11 cellular contexts compared by ENCODE assay signal in the genomic region with DNA sequence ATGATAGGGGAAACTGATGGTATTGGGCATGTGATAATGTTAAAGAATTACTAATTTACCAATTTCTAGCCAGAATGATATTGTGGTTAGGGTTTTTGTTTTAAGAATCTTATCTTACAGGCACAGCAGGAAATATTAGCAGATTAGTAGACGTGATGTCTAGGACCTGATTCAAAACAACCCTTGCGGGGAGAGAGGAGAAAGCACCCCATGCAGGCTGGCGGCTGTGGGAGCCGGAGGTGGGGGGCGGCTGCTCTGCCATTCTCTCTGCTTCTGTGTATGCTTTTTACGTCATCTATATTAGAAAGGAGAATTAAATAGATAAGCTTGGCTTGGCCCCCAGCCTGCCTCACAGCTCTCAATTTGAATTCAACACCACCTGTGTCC. TPM values are rescaled to one million over a fixed set of nuclear protein-coding genes. Genes with fewer than 3 reads are reported as not detected.
DNase-seq lines count a peak whose midpoint lies in the region; ATAC-seq, FAIRE-seq and TF ChIP-seq lines count a peak whose summit lies in the region.
"Had no signal": no experiment of that assay in that cellular context is flagged by ENCODE, and none has a peak within 500 bp of the region (broad histone marks: within the 10 kb centered on the region; RNA-seq: fewer than 3 reads in every experiment).

No MANE protein-coding gene starts in this region.

- no peak overlapping the region for H2BK5ac ChIP-seq in mesendoderm (ENCODE audit: low read length)

- no peak overlapping the region for H2BK15ac ChIP-seq in mesendoderm (replicated peaks; ENCODE audit: low read depth)

- TF ChIP-seq POLR2A in body of pancreas (IDR thresholded peaks at IDR 0.05) = no peak

- H3K36me3 ChIP-seq in A673 (ENCODE audit: insufficient read depth, low read length, poor library complexity, severe bottlenecking) (no peaks in the 10 kb centered on the region), body of pancreas (replicated peaks in 1 of 2; ENCODE audit: insufficient read depth in 1 of 2, low read depth in 2 of 2) (no peaks in the 10 kb centered on the region), mesendoderm (ENCODE audit: control insufficient read depth, insufficient read depth, low read length) (no peaks in the 10 kb centered on the region)

- no peak for FAIRE-seq in HTR-8/SVneo (lab: Jason Lieb, UNC)
- FAIRE-seq: TTC549 had no signal

- intact Hi-C loops in A673 (cut with micrococcal nuclease; ENCODE audit: unreplicated experiment) = no loop called here
- intact Hi-C loops in body of pancreas (cut with DNase I) = no loop called here

- H3K4me1 Mint-ChIP-seq in HFFc6 (ENCODE audit: low read depth) = peaks cover 41% of the 10 kb centered on the region

- H3K36me3 Mint-ChIP-seq in HFFc6 (ENCODE audit: low read depth) = peaks cover 5% of the 10 kb centered on the region; the same call in 1 of the 2 replicates

- H3K9me3 ChIP-seq in A673 (ENCODE audit: low read depth, low read length, poor library complexity, severe bottlenecking) (no peaks in the 10 kb centered on the region), body of pancreas (no peaks in the 10 kb centered on the region)

- DNase-seq in A673 (ENCODE audit: low spot score) (no peak), HFFc6 (no peak), body of pancreas (no peak), mesendoderm (no peak), NCI-H2081 (lab: John Stamatoyannopoulos, UW) (no peak), NCI-H2196 (lab: John Stamatoyannopoulos, UW; ENCODE audit: unreplicated experiment) (no peak), HTR-8/SVneo (ENCODE audit: insufficient read length, low spot score) (no peak)
- DNase-seq: cerebellar nuclear complex, NCI-H82 had no signal

- peaks cover 49% of the 10 kb centered on the region for H3K79me2 ChIP-seq in mesendoderm (ENCODE audit: control insufficient read depth, insufficient read depth, low read length)

- H2AK5ac ChIP-seq in mesendoderm (ENCODE audit: low read length) = no peak overlapping the region

- 53 to 57% methylated on average over 6 of the region's 6 CpGs for WGBS in body of pancreas, 2 donors
- no CpG with 5 or more reads among the region's 6 CpGs for WGBS in mesendoderm (ENCODE audit: extremely low coverage, insufficient coverage, low lambda C conversion rate)

- no peak overlapping the region for H3K18ac ChIP-seq in mesendoderm (ENCODE audit: low read length)

- H3K23ac ChIP-seq in mesendoderm (ENCODE audit: low read length) = no peak overlapping the region

- POLR2A ChIA-PET in A673 (lab: Charles Lee; ENCODE audit: low non-redundant PET) = no interaction called here

- no peak overlapping the region for H3K9ac ChIP-seq in mesendoderm (ENCODE audit: low read length)

- H3K4me1 ChIP-seq in A673 (ENCODE audit: insufficient read depth, low read length, poor library complexity, severe bottlenecking) (peaks cover 17% of the 10 kb centered on the region), body of pancreas (peaks cover 73% of the 10 kb centered on the region), mesendoderm (ENCODE audit: control insufficient read depth, low read depth, low read length) (peaks cover 3% of the 10 kb centered on the region)

- no peaks in the 10 kb centered on the region for H3K27me3 ChIP-seq in A673 (replicated peaks; ENCODE audit: insufficient read depth, low read depth, low read length, poor library complexity)
- H3K27me3 ChIP-seq in body of pancreas = no peaks in the 10 kb centered on the region
- no peaks in the 10 kb centered on the region for H3K27me3 ChIP-seq in mesendoderm (ENCODE audit: insufficient read depth, low read length, poor library complexity)

- no peak overlapping the region for H3K4me2 ChIP-seq in mesendoderm (ENCODE audit: low read length)

- TF ChIP-seq CTCF in A673 (conservative IDR thresholded peaks at IDR 0.05; ENCODE audit: low read depth, low read length) (no peak), HFFc6 (IDR thresholded peaks at IDR 0.05) (no peak), body of pancreas (IDR thresholded peaks at IDR 0.05) (no peak)

- BruUV-seq in A673 (replicated peaks; lab: Mats Ljungman, UMichigan) = no TSS peak

- H3K27me3 Mint-ChIP-seq in HFFc6 (ENCODE audit: insufficient read depth) = peaks cover 6% of the 10 kb centered on the region

- CTCF ChIA-PET in A673 (lab: Charles Lee) = no interaction called here

- no peak overlapping the region for H2BK120ac ChIP-seq in mesendoderm (ENCODE audit: low read depth, low read length)

- H3K27ac ChIP-seq in A673 (ENCODE audit: low read depth, low read length, poor library complexity, severe bottlenecking) (peak overlapping the region; percentile 53), body of pancreas (peak overlapping the region; percentile 54 to 56 (median 54)), mesendoderm (ENCODE audit: low read depth, low read length) (peak overlapping the region; percentile 15)

- H3K4me3 ChIP-seq in A673 (ENCODE audit: low read depth, low read length, poor library complexity, severe bottlenecking) (no peak overlapping the region), body of pancreas (no peak overlapping the region), mesendoderm (ENCODE audit: low read length) (no peak overlapping the region)

- ATAC-seq in body of pancreas (no peak), GM21515 (IDR thresholded peaks at IDR 0.05; ENCODE audit: unreplicated experiment) (no peak)

- H4K5ac ChIP-seq in mesendoderm (ENCODE audit: low read length) = no peak overlapping the region

- no peak overlapping the region for H3K4me3 Mint-ChIP-seq in HFFc6

- no peaks in the 10 kb centered on the region for H3K9me3 Mint-ChIP-seq in HFFc6

- H3K79me1 ChIP-seq in mesendoderm (ENCODE audit: low read length) = peaks cover 42% of the 10 kb centered on the region

- H3K56ac ChIP-seq in mesendoderm (ENCODE audit: low read length) = no peak overlapping the region

- no peak overlapping the region for H4K8ac ChIP-seq in mesendoderm (ENCODE audit: low read depth, low read length)

- peak overlapping the region; percentile 7; the same call in 1 of the 2 replicates for H3K27ac Mint-ChIP-seq in HFFc6

- no peak overlapping the region for H3K4ac ChIP-seq in mesendoderm (ENCODE audit: low read depth, low read length)

RNA-seq across cellular contexts. Expression of a gene that starts 41.5 kb away (rescaled TPM):
- total RNA-seq in A673 (2021) (80.1 and 88.6 TPM in 2 replicates), body of pancreas (10 to 100 TPM; 16.3 to 23.7 TPM)
- 10 to 100 TPM; 54.6 to 69.4 (median 59.5) TPM for total RNA-seq in HFFc6 (2021; fragmentation: NEBNext Ultra II Directional; extraction: Animal tissue kit (Norgen Biotek cat#: 25700))
- polyA plus RNA-seq in mesendoderm (2013, experiment 1 of 2) = 28.4 TPM
- polyA plus RNA-seq in mesendoderm (2013, experiment 2 of 2) = 27.7 TPM
